Comparison of ENCODE assay signal across 23 cellular contexts in genomic region chr17:79788455-79788854, GRCh38. TPM values are rescaled to one million over a fixed set of nuclear protein-coding genes. Genes with fewer than 3 reads are reported as not detected.
A peak's percentile ranks its signal among the peaks of the same experiment; 100 is the strongest.
DNase-seq lines count a peak whose midpoint lies in the region; ATAC-seq, FAIRE-seq and TF ChIP-seq lines count a peak whose summit lies in the region.
"Had no signal": no experiment of that assay in that cellular context is flagged by ENCODE, and none has a peak within 500 bp of the region (broad histone marks: within the 10 kb centered on the region; RNA-seq: fewer than 3 reads in every experiment).

No MANE protein-coding gene starts in this region.

- H3K36me3 Mint-ChIP-seq in WTC11, result peaks cover 12% of the 10 kb centered on the region
- H3K36me3 Mint-ChIP-seq: CD8-positive, alpha-beta T cell had no signal

- H3K27ac ChIP-seq in HepG2 (ENCODE audit: extremely low read length, insufficient read depth, low read length) (no peak overlapping the region), right lobe of liver (no peak overlapping the region), upper lobe of right lung (no peak overlapping the region)
- H3K27ac ChIP-seq: A549, BLaER1 had no signal

- no peak for TF ChIP-seq RAD21 in HepG2 (CRISPR knock-in tag; IDR thresholded peaks at IDR 0.05)

- POLR2A ChIA-PET in HepG2 (lab: Yijun Ruan, JAX), result interaction anchor here (1.0 to 2.0 kb wide), 3 partner anchors 10 to 205 kb away, joined by 3 to 7 read pairs (median 3); no protein-coding TSS in a partner anchor
- POLR2A ChIA-PET in WTC11 (lab: Charles Lee), result interaction anchor here (0.5 to 1.7 kb wide), 5 partner anchors 10 to 47 kb away, joined by 3 to 7 read pairs (median 3); no protein-coding TSS in a partner anchor

- TF ChIP-seq EP300 in HepG2 (IDR thresholded peaks at IDR 0.05; ENCODE audit: low read depth in 2 of 2, low read length in 2 of 2), result no peak
- no peak for TF ChIP-seq EP300 in HepG2 (CRISPR knock-in tag; IDR thresholded peaks at IDR 0.05; ENCODE audit: borderline replicate concordance)

- peak; percentile 48 for FAIRE-seq in HepG2 (lab: Jason Lieb, UNC)
- FAIRE-seq: A549, GM12891 had no signal

- CTCF ChIA-PET in HepG2 (lab: Yijun Ruan, JAX; ENCODE audit: low intra/inter-chr PET ratio, low total read pairs) (interaction anchor here (2.4 kb wide), 1 partner anchor 182 kb away, joined by 14 read pairs; no protein-coding TSS in a partner anchor), WTC11 (lab: Charles Lee) (interaction anchor here (0.7 to 3.4 kb wide), 16 partner anchors 11 to 138 kb away, joined by 3 to 165 read pairs (median 10); partner anchors contain the start of genes CBX2 and CBX4)

- H3K4me1 ChIP-seq in HepG2 (ENCODE audit: insufficient read depth, low read length), result peaks cover 40% of the 10 kb centered on the region
- peaks cover 0 to 10% (median 3%) of the 10 kb centered on the region in 4 donors for H3K4me1 ChIP-seq in right lobe of liver
- peaks cover 12% of the 10 kb centered on the region for H3K4me1 ChIP-seq in upper lobe of right lung

- intact Hi-C loops in HepG2 (cut with micrococcal nuclease; ENCODE audit: unreplicated experiment) (loop anchor here (5.0 kb wide), 1 partner anchor 184 kb away; no protein-coding TSS in a partner anchor), right lobe of liver (cut with DNase I) (no loop called here), upper lobe of right lung (cut with DNase I) (loop anchor here (10.0 kb wide), 2 partner anchors 126 to 186 kb away; no protein-coding TSS in a partner anchor)

- H3K27me3 ChIP-seq in HepG2 (ENCODE audit: control insufficient read depth in 1 of 2, insufficient read depth in 2 of 2, low read length in 2 of 2), result peaks cover 18 to 48% of the 10 kb centered on the region in 2 experiments
- peaks cover 14 to 32% of the 10 kb centered on the region in 2 donors for H3K27me3 ChIP-seq in right lobe of liver
- peaks cover 90% of the 10 kb centered on the region for H3K27me3 ChIP-seq in upper lobe of right lung

- no TSS peak for BruUV-seq in HepG2 (replicated peaks; lab: Mats Ljungman, UMichigan)

- TF ChIP-seq CTCF in HepG2 (CRISPR knock-in tag; IDR thresholded peaks at IDR 0.05) (no peak), right lobe of liver (IDR thresholded peaks at IDR 0.05) (no peak), WTC11 (IDR thresholded peaks at IDR 0.05) (no peak), upper lobe of right lung (IDR thresholded peaks at IDR 0.05) (no peak)

- peak in 1 of 2 experiments; percentile 44; a peak in 1 of 4 replicates for TF ChIP-seq POLR2A in HepG2 (IDR thresholded peaks at IDR 0.05; ENCODE audit: insufficient read depth in 1 of 2, low read depth in 2 of 2, low read length in 2 of 2)
- TF ChIP-seq POLR2A in right lobe of liver (IDR thresholded peaks at IDR 0.05), result no peak

- no peak overlapping the region for H3K4me2 ChIP-seq in HepG2 (ENCODE audit: low read depth, low read length)
- H3K4me2 ChIP-seq: A549, BLaER1 had no signal

- no peak overlapping the region for H2AFZ ChIP-seq in HepG2 (ENCODE audit: low read length)

- in situ Hi-C loops in HepG2 (cut with HindIII; ENCODE audit: extremely low pct_ligation_motif_present, low pct_unique_long_range_greater_than_20kb), result no loop called here

- H3K79me2 ChIP-seq in HepG2 (ENCODE audit: insufficient read depth, low read length), result no peaks in the 10 kb centered on the region

- no peak for ATAC-seq in HepG2
- no peak for ATAC-seq in right lobe of liver
- no peak for ATAC-seq in WTC11
- ATAC-seq in upper lobe of right lung, result no peak
- ATAC-seq: A549; CD8-positive, alpha-beta T cell had no signal

- no peaks in the 10 kb centered on the region for H3K9me3 ChIP-seq in HepG2 (ENCODE audit: low read length)
- no peaks in the 10 kb centered on the region for H3K9me3 ChIP-seq in right lobe of liver
- H3K9me3 ChIP-seq in iPS-18c (ENCODE audit: control insufficient read depth, insufficient read depth, low read length), result no peaks in the 10 kb centered on the region
- no peaks in the 10 kb centered on the region for H3K9me3 ChIP-seq in upper lobe of right lung
- H3K9me3 ChIP-seq: A549, BLaER1 had no signal

- H3K4me1 Mint-ChIP-seq in WTC11, result peaks cover 39% of the 10 kb centered on the region

- no peak overlapping the region for H3K9ac ChIP-seq in HepG2 (ENCODE audit: insufficient read depth, low read depth, low read length)
- H3K9ac ChIP-seq: BLaER1 had no signal

- H3K4me3 ChIP-seq in HepG2 (replicated peaks in 1 of 3; ENCODE audit: insufficient read depth in 1 of 3, low read depth in 2 of 3, low read length in 3 of 3) (no peak overlapping the region), right lobe of liver (no peak overlapping the region), iPS-18c (ENCODE audit: insufficient read depth, low read depth, low read length) (0 out of 2 replicates have a peak overlapping the region, but pooled peaks have one; percentile 10), upper lobe of right lung (no peak overlapping the region)
- H3K4me3 ChIP-seq: A549, BLaER1 had no signal

- H3K27ac Mint-ChIP-seq in WTC11, result 0 out of 2 replicates have a peak overlapping the region, but pooled peaks have one; percentile 2
- H3K27ac Mint-ChIP-seq: CD8-positive, alpha-beta T cell had no signal

- H4K20me1 ChIP-seq in HepG2 (ENCODE audit: insufficient read depth, low read length), result peaks cover 7% of the 10 kb centered on the region; the same call in 1 of the 2 replicates

- peaks cover 70% of the 10 kb centered on the region for H3K27me3 Mint-ChIP-seq in WTC11 (ENCODE audit: low read depth)

- no peaks in the 10 kb centered on the region for H3K9me3 Mint-ChIP-seq in WTC11
- H3K9me3 Mint-ChIP-seq: CD8-positive, alpha-beta T cell had no signal

- 33% methylated on average over 5 of the region's 5 CpGs for WGBS in HepG2 (ENCODE audit: low lambda C conversion rate)
- 58% methylated on average over 4 of the region's 5 CpGs for WGBS in right lobe of liver (ENCODE audit: insufficient coverage, low coverage, low lambda C conversion rate, missing lambda C conversion rate)

- peaks cover 0 to 7% of the 10 kb centered on the region in 2 experiments; a peak in 1 of 5 replicates for H3K36me3 ChIP-seq in HepG2 (replicated peaks in 1 of 2; ENCODE audit: control insufficient read depth in 1 of 2, insufficient read depth in 2 of 2, low read length in 2 of 2)
- H3K36me3 ChIP-seq in right lobe of liver, result no peaks in the 10 kb centered on the region
- no peaks in the 10 kb centered on the region for H3K36me3 ChIP-seq in upper lobe of right lung

- DNase-seq in HepG2 (ENCODE audit: low spot score) (no peak), right lobe of liver (no peak), WTC11 (ENCODE audit: low spot score) (no peak), upper lobe of right lung (peak; percentile 31), activated gamma-delta T cell treated with Interleukin-2 at 50 U/mL for 16 hours (no peak), pons (ENCODE audit: low spot score) (no peak), NCI-H510A treated with DMSO at 0.1 percent for 48 hours (lab: John Stamatoyannopoulos, UW) (no peak)
- DNase-seq: CD8-positive, alpha-beta T cell; DMS53; IMR-90; Kasumi-1; NCI-H1105; NCI-H2081; NCI-H748 treated with DMSO at 0.1 percent for 48 hours; RPMI8226; SIG-M5 had no signal

- H3K4me3 Mint-ChIP-seq in WTC11, result peak overlapping the region; percentile 38
- H3K4me3 Mint-ChIP-seq: CD8-positive, alpha-beta T cell had no signal

RNA-seq across cellular contexts. Expression of gene CBX8, which starts 8.4 kb away (rescaled TPM):
- 12.0 and 12.6 TPM in 2 replicates for total RNA-seq in HepG2 (2016; rRNA removed; fragmentation: Illumina TruSeq; extraction: Trizol)
- 1.3 and 2.4 TPM in 2 replicates for total RNA-seq in HepG2 (2016; cell fraction: cytosol; rRNA removed; fragmentation: Illumina TruSeq; extraction: Trizol; ENCODE audit: low read depth)
- total RNA-seq in HepG2 (2016; cell fraction: insoluble cytoplasmic fraction; rRNA removed; fragmentation: Illumina TruSeq; extraction: Trizol), result 12.8 and 13.5 TPM in 2 replicates
- 4.8 and 5.6 TPM in 2 replicates for total RNA-seq in HepG2 (2016; cell fraction: membrane; rRNA removed; fragmentation: Illumina TruSeq; extraction: Trizol)
- 5.7 and 8.6 TPM in 2 replicates for total RNA-seq in HepG2 (2016; cell fraction: nucleus; rRNA removed; fragmentation: Illumina TruSeq; extraction: Trizol)
- 0.34 and 0.76 TPM in 2 replicates for polyA plus RNA-seq in HepG2 (2011; rRNA removed)
- polyA plus RNA-seq in HepG2 (2011; cell fraction: cytosol; rRNA removed), result 0.72 and 0.99 TPM in 2 replicates
- 3.4 and 5.0 TPM in 2 replicates for polyA plus RNA-seq in HepG2 (2011; cell fraction: nucleus; rRNA removed)
- 7.4 and 7.7 TPM in 2 replicates for polyA plus RNA-seq in HepG2 (2012)
- polyA plus RNA-seq in HepG2 (2016; cell fraction: cytosol; fragmentation: Illumina TruSeq; extraction: Trizol; ENCODE audit: low read depth), result 0.54 and 0.80 TPM in 2 replicates
- 10.9 and 11.0 TPM in 2 replicates for polyA plus RNA-seq in HepG2 (2016; cell fraction: insoluble cytoplasmic fraction; fragmentation: Illumina TruSeq; extraction: Trizol; ENCODE audit: low read depth)
- polyA plus RNA-seq in HepG2 (2016; cell fraction: membrane; fragmentation: Illumina TruSeq; extraction: Trizol; ENCODE audit: low read depth), result 1.4 TPM in 2 replicates
- polyA plus RNA-seq in HepG2 (2016; cell fraction: nucleus; fragmentation: Illumina TruSeq; extraction: Trizol; ENCODE audit: insufficient read depth, low read depth), result 15.7 and 18.7 TPM in 2 replicates
- polyA minus RNA-seq in HepG2 (2011; rRNA and poly(A)+ RNA removed; ENCODE audit: low replicate concordance), result 1.2 and 1.6 TPM in 2 replicates
- polyA minus RNA-seq in HepG2 (2011; cell fraction: cytosol; rRNA and poly(A)+ RNA removed), result 1.8 and 1.9 TPM in 2 replicates
- polyA minus RNA-seq in HepG2 (2011; cell fraction: nucleus; rRNA and poly(A)+ RNA removed), result 0.77 and 0.87 TPM in 2 replicates
- 1 to 10 TPM; 1.2 to 4.7 (median 2.0) TPM for total RNA-seq in right lobe of liver
- 1.8 to 2.1 TPM (median 2.0 TPM) in 3 replicates for total RNA-seq in WTC11 (2021)
- 4.9 TPM for total RNA-seq in upper lobe of right lung

RNA-seq across cellular contexts. Expression of gene CBX2, which starts 10.5 kb away (rescaled TPM):
- total RNA-seq in HepG2 (2016; rRNA removed; fragmentation: Illumina TruSeq; extraction: Trizol), result 13.0 and 14.5 TPM in 2 replicates
- 6.8 and 7.5 TPM in 2 replicates for total RNA-seq in HepG2 (2016; cell fraction: cytosol; rRNA removed; fragmentation: Illumina TruSeq; extraction: Trizol; ENCODE audit: low read depth)
- 11.8 and 15.7 TPM in 2 replicates for total RNA-seq in HepG2 (2016; cell fraction: insoluble cytoplasmic fraction; rRNA removed; fragmentation: Illumina TruSeq; extraction: Trizol)
- 9.1 and 10.9 TPM in 2 replicates for total RNA-seq in HepG2 (2016; cell fraction: membrane; rRNA removed; fragmentation: Illumina TruSeq; extraction: Trizol)
- total RNA-seq in HepG2 (2016; cell fraction: nucleus; rRNA removed; fragmentation: Illumina TruSeq; extraction: Trizol), result 11.8 and 14.3 TPM in 2 replicates
- polyA plus RNA-seq in HepG2 (2011; rRNA removed), result 31.1 and 40.2 TPM in 2 replicates
- polyA plus RNA-seq in HepG2 (2011; cell fraction: cytosol; rRNA removed), result 25.9 and 34.2 TPM in 2 replicates
- 90.7 and 95.7 TPM in 2 replicates for polyA plus RNA-seq in HepG2 (2011; cell fraction: nucleus; rRNA removed)
- 41.2 and 46.2 TPM in 2 replicates for polyA plus RNA-seq in HepG2 (2012)
- polyA plus RNA-seq in HepG2 (2016; cell fraction: cytosol; fragmentation: Illumina TruSeq; extraction: Trizol; ENCODE audit: low read depth), result 4.2 and 5.6 TPM in 2 replicates
- polyA plus RNA-seq in HepG2 (2016; cell fraction: insoluble cytoplasmic fraction; fragmentation: Illumina TruSeq; extraction: Trizol; ENCODE audit: low read depth), result 9.1 and 12.0 TPM in 2 replicates
- 3.9 and 6.0 TPM in 2 replicates for polyA plus RNA-seq in HepG2 (2016; cell fraction: membrane; fragmentation: Illumina TruSeq; extraction: Trizol; ENCODE audit: low read depth)
- polyA plus RNA-seq in HepG2 (2016; cell fraction: nucleus; fragmentation: Illumina TruSeq; extraction: Trizol; ENCODE audit: insufficient read depth, low read depth), result 18.6 and 21.1 TPM in 2 replicates
- 42.9 and 69.2 TPM in 2 replicates for polyA minus RNA-seq in HepG2 (2011; rRNA and poly(A)+ RNA removed; ENCODE audit: low replicate concordance)
- 31.2 and 31.6 TPM in 2 replicates for polyA minus RNA-seq in HepG2 (2011; cell fraction: cytosol; rRNA and poly(A)+ RNA removed)
- 17.8 and 22.4 TPM in 2 replicates for polyA minus RNA-seq in HepG2 (2011; cell fraction: nucleus; rRNA and poly(A)+ RNA removed)
- total RNA-seq in right lobe of liver, result 1 to 10 TPM in 3 of 6 experiments, under 1 TPM in 3; 0.33 to 3.5 (median 1.1) TPM
- 78.1 to 85.5 TPM (median 78.7 TPM) in 3 replicates for total RNA-seq in WTC11 (2021)
- 3.4 TPM for total RNA-seq in upper lobe of right lung

RNA-seq across cellular contexts. Expression of gene CBX4, which starts 50.8 kb away (rescaled TPM):
- total RNA-seq in HepG2 (2016; rRNA removed; fragmentation: Illumina TruSeq; extraction: Trizol) (17.1 and 25.8 TPM in 2 replicates), right lobe of liver (10 to 100 TPM in 5 of 6 experiments, 1 to 10 TPM in 1; 8.9 to 21.9 (median 15.1) TPM), WTC11 (2021) (3.2 to 3.9 TPM (median 3.3 TPM) in 3 replicates), upper lobe of right lung (20.2 TPM)
- total RNA-seq in HepG2 (2016; cell fraction: cytosol; rRNA removed; fragmentation: Illumina TruSeq; extraction: Trizol; ENCODE audit: low read depth), result 4.7 and 4.8 TPM in 2 replicates
- 17.7 and 25.2 TPM in 2 replicates for total RNA-seq in HepG2 (2016; cell fraction: insoluble cytoplasmic fraction; rRNA removed; fragmentation: Illumina TruSeq; extraction: Trizol)
- total RNA-seq in HepG2 (2016; cell fraction: membrane; rRNA removed; fragmentation: Illumina TruSeq; extraction: Trizol), result 13.9 and 15.1 TPM in 2 replicates
- 18.5 and 22.8 TPM in 2 replicates for total RNA-seq in HepG2 (2016; cell fraction: nucleus; rRNA removed; fragmentation: Illumina TruSeq; extraction: Trizol)
- 50.8 and 61.1 TPM in 2 replicates for polyA plus RNA-seq in HepG2 (2011; rRNA removed)
- polyA plus RNA-seq in HepG2 (2011; cell fraction: cytosol; rRNA removed), result 31.1 and 45.6 TPM in 2 replicates
- polyA plus RNA-seq in HepG2 (2011; cell fraction: nucleus; rRNA removed), result 117 and 122 TPM in 2 replicates
- polyA plus RNA-seq in HepG2 (2012), result 27.9 and 32.4 TPM in 2 replicates
- polyA plus RNA-seq in HepG2 (2016; cell fraction: cytosol; fragmentation: Illumina TruSeq; extraction: Trizol; ENCODE audit: low read depth), result 3.7 and 4.2 TPM in 2 replicates
- 29.4 and 33.0 TPM in 2 replicates for polyA plus RNA-seq in HepG2 (2016; cell fraction: insoluble cytoplasmic fraction; fragmentation: Illumina TruSeq; extraction: Trizol; ENCODE audit: low read depth)
- 11.7 and 12.5 TPM in 2 replicates for polyA plus RNA-seq in HepG2 (2016; cell fraction: membrane; fragmentation: Illumina TruSeq; extraction: Trizol; ENCODE audit: low read depth)
- 60.4 and 60.8 TPM in 2 replicates for polyA plus RNA-seq in HepG2 (2016; cell fraction: nucleus; fragmentation: Illumina TruSeq; extraction: Trizol; ENCODE audit: insufficient read depth, low read depth)
- 17.1 and 51.0 TPM in 2 replicates for polyA minus RNA-seq in HepG2 (2011; rRNA and poly(A)+ RNA removed; ENCODE audit: low replicate concordance)
- polyA minus RNA-seq in HepG2 (2011; cell fraction: cytosol; rRNA and poly(A)+ RNA removed), result 33.1 and 38.6 TPM in 2 replicates
- 17.8 and 25.2 TPM in 2 replicates for polyA minus RNA-seq in HepG2 (2011; cell fraction: nucleus; rRNA and poly(A)+ RNA removed)

RNA-seq across cellular contexts. Expression of gene ENPP7, which starts 57.7 kb away (rescaled TPM):
- 0.76 and 2.2 TPM in 2 replicates for total RNA-seq in HepG2 (2016; rRNA removed; fragmentation: Illumina TruSeq; extraction: Trizol)
- 0.30 TPM in 1 of 2 replicates, not detected in the other for total RNA-seq in HepG2 (2016; cell fraction: cytosol; rRNA removed; fragmentation: Illumina TruSeq; extraction: Trizol; ENCODE audit: low read depth)
- total RNA-seq in HepG2 (2016; cell fraction: insoluble cytoplasmic fraction; rRNA removed; fragmentation: Illumina TruSeq; extraction: Trizol), result 0.54 and 2.3 TPM in 2 replicates
- total RNA-seq in HepG2 (2016; cell fraction: membrane; rRNA removed; fragmentation: Illumina TruSeq; extraction: Trizol), result 0.28 and 0.41 TPM in 2 replicates
- 3.2 and 3.4 TPM in 2 replicates for total RNA-seq in HepG2 (2016; cell fraction: nucleus; rRNA removed; fragmentation: Illumina TruSeq; extraction: Trizol)
- polyA plus RNA-seq in HepG2 (2011; rRNA removed), result 1.1 and 2.2 TPM in 2 replicates
- polyA plus RNA-seq in HepG2 (2011; cell fraction: cytosol; rRNA removed), result 1.2 and 1.3 TPM in 2 replicates
- polyA plus RNA-seq in HepG2 (2011; cell fraction: nucleus; rRNA removed), result 5.5 and 5.6 TPM in 2 replicates
- polyA plus RNA-seq in HepG2 (2012), result 1.7 and 2.5 TPM in 2 replicates
- 0.20 and 0.24 TPM in 2 replicates for polyA plus RNA-seq in HepG2 (2016; cell fraction: cytosol; fragmentation: Illumina TruSeq; extraction: Trizol; ENCODE audit: low read depth)
- 0.19 and 0.36 TPM in 2 replicates for polyA plus RNA-seq in HepG2 (2016; cell fraction: insoluble cytoplasmic fraction; fragmentation: Illumina TruSeq; extraction: Trizol; ENCODE audit: low read depth)
- 0.15 and 0.29 TPM in 2 replicates for polyA plus RNA-seq in HepG2 (2016; cell fraction: membrane; fragmentation: Illumina TruSeq; extraction: Trizol; ENCODE audit: low read depth)
- polyA plus RNA-seq in HepG2 (2016; cell fraction: nucleus; fragmentation: Illumina TruSeq; extraction: Trizol; ENCODE audit: insufficient read depth, low read depth), result 1.4 and 2.3 TPM in 2 replicates
- polyA minus RNA-seq in HepG2 (2011; rRNA and poly(A)+ RNA removed; ENCODE audit: low replicate concordance), result 6.6 TPM in 1 of 2 replicates, not detected in the other
- 0.79 and 1.1 TPM in 2 replicates for polyA minus RNA-seq in HepG2 (2011; cell fraction: cytosol; rRNA and poly(A)+ RNA removed)
- 10.6 and 12.7 TPM in 2 replicates for polyA minus RNA-seq in HepG2 (2011; cell fraction: nucleus; rRNA and poly(A)+ RNA removed)
- 10 to 100 TPM in 4 of 6 experiments, 1 to 10 TPM in 2; 3.4 to 43.2 (median 17.8) TPM for total RNA-seq in right lobe of liver
- 0.11 TPM in 1 of 3 replicates, not detected in the others for total RNA-seq in WTC11 (2021)
- total RNA-seq in upper lobe of right lung, result not detected
- total RNA-seq: H4, HT-29, IMR-90, NCI-H460 had no signal
- polyA plus RNA-seq: A549, IMR-90 had no signal

Comparison
In these comparisons a context has a peak if more than half of its experiments do, and no peak if none do; other contexts are left out.
1. intact Hi-C loops: an anchor here in HepG2 (5.0 kb wide) and upper lobe of right lung (10.0 kb wide); none called in right lobe of liver.